ENCODE assay signal across 26 cellular contexts in the genomic region with DNA sequence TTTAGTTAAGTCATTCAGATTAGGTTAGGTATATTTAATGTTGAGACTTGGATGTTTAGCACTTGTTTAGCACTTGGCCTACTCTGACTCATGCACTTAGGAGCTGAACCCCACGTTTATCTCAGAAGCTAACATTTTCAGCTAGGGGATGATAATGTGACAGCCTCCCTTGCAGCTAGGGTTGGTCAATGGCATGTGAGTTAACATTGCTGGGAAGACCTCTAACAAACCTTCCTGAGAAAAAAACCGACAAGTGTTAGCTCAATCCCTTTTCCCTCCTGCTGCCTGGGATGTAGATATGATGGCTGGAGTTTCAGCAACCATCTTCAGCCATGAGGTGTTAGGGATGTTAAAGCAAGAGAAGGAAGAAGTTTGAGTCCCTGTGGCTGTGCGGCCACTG.
"Had no signal": no experiment of that assay in that cellular context is flagged by ENCODE, and none has a peak within 500 bp of the region (broad histone marks: within the 10 kb centered on the region; RNA-seq: fewer than 3 reads in every experiment).

No MANE protein-coding gene starts in this region.

- H3K27ac ChIP-seq: colonic mucosa, epithelial cell of prostate, esophagus squamous epithelium, gastrocnemius medialis, heart right ventricle, left lung, lower lobe of right lung had no signal

- H3K4me1 ChIP-seq: colonic mucosa, esophagus squamous epithelium, gastrocnemius medialis, heart right ventricle, left lung, lower lobe of right lung had no signal

- ATAC-seq: effector memory CD8-positive, alpha-beta T cell; esophagus mucosa; gastrocnemius medialis; heart right ventricle; left cardiac atrium; left lung; left ventricle myocardium superior; lower lobe of right lung; mucosa of descending colon had no signal

- FAIRE-seq: endometrium, islet of Langerhans, keratinocyte had no signal

- H3K4me3 ChIP-seq: colonic mucosa, esophagus squamous epithelium, gastrocnemius medialis, heart right ventricle, left lung, lower lobe of right lung, mucosa of descending colon had no signal

- H3K9me3 ChIP-seq: colonic mucosa, esophagus squamous epithelium, gastrocnemius medialis, lower lobe of right lung, mucosa of descending colon had no signal

- H3K36me3 ChIP-seq: colonic mucosa, esophagus squamous epithelium, gastrocnemius medialis, heart right ventricle, left lung, lower lobe of right lung had no signal

- DNase-seq: colonic mucosa; cortex of kidney; effector CD8-positive, alpha-beta T cell; effector memory CD8-positive, alpha-beta T cell; endodermal cell; erythroblast; esophagus squamous epithelium; foreskin fibroblast; foreskin melanocyte; gastrocnemius medialis; glutamatergic neuron; head of caudate nucleus; heart right ventricle; hippocampal formation; left cardiac atrium; left lung; left ventricle myocardium superior; lower lobe of right lung; mesendoderm; mucosa of descending colon; naive B cell had no signal

- H3K27me3 ChIP-seq: colonic mucosa had no signal
